Comparison of ENCODE assay signal across 13 cellular contexts in genomic region chr19:35905178-35905727, GRCh38. TPM values are rescaled to one million over a fixed set of nuclear protein-coding genes. Genes with fewer than 3 reads are reported as not detected.
DNase-seq lines count a peak whose midpoint lies in the region; ATAC-seq and TF ChIP-seq lines count a peak whose summit lies in the region.
"Had no signal": no experiment of that assay in that cellular context is flagged by ENCODE, and none has a peak within 500 bp of the region (broad histone marks: within the 10 kb centered on the region; RNA-seq: fewer than 3 reads in every experiment).

No MANE protein-coding gene starts in this region.

- H3K27me3 Mint-ChIP-seq in activated T-helper 17 cell treated with anti-CD3 and anti-CD28 coated beads, Interleukin-2, amount 50 U/mL, for 72 hours, result no peaks in the 10 kb centered on the region
- H3K27me3 Mint-ChIP-seq: activated CD8-positive, alpha-beta memory T cell treated with anti-CD3 and anti-CD28 coated beads, Interleukin-2, amount 10 ng/mL, durations not matched to agents 7 days and 5 days had no signal

- peaks cover 26% of the 10 kb centered on the region for H3K4me1 Mint-ChIP-seq in activated T-helper 17 cell treated with anti-CD3 and anti-CD28 coated beads, Interleukin-2, amount 50 U/mL, for 72 hours

- peak overlapping the region; percentile 64 for H3K27ac Mint-ChIP-seq in activated T-helper 17 cell treated with anti-CD3 and anti-CD28 coated beads, Interleukin-2, amount 50 U/mL, for 72 hours

- no peak for TF ChIP-seq POLR2A in upper lobe of left lung (IDR thresholded peaks at IDR 0.05)

- H3K27ac ChIP-seq in left ventricle myocardium inferior (replicated peaks) (peak overlapping the region; percentile 18), right atrium auricular region (peak overlapping the region in 1 of 2 donors; percentile 10), mesodermal cell (ENCODE audit: low read depth, low read length, severe bottlenecking) (peak overlapping the region; percentile 29), upper lobe of left lung (peak overlapping the region; percentile 50 to 93 (median 87))

- H3K27me3 ChIP-seq in left ventricle myocardium inferior (ENCODE audit: low read depth), result peaks cover 12% of the 10 kb centered on the region
- H3K27me3 ChIP-seq in right atrium auricular region, result no peaks in the 10 kb centered on the region
- no peaks in the 10 kb centered on the region for H3K27me3 ChIP-seq in upper lobe of left lung
- H3K27me3 ChIP-seq: BE2C had no signal

- H3K4me3 Mint-ChIP-seq in activated T-helper 17 cell treated with anti-CD3 and anti-CD28 coated beads, Interleukin-2, amount 50 U/mL, for 72 hours, result peak overlapping the region; percentile 81
- H3K4me3 Mint-ChIP-seq: activated CD8-positive, alpha-beta memory T cell treated with anti-CD3 and anti-CD28 coated beads, Interleukin-2, amount 10 ng/mL, durations not matched to agents 7 days and 5 days had no signal

- H3K9me3 Mint-ChIP-seq in activated T-helper 17 cell treated with anti-CD3 and anti-CD28 coated beads, Interleukin-2, amount 50 U/mL, for 72 hours, result no peaks in the 10 kb centered on the region

- peaks cover 6% of the 10 kb centered on the region for H3K4me1 ChIP-seq in left ventricle myocardium inferior
- H3K4me1 ChIP-seq in right atrium auricular region, result peaks cover 0 to 8% of the 10 kb centered on the region in 2 donors
- H3K4me1 ChIP-seq in mesodermal cell (ENCODE audit: control insufficient read depth, insufficient read depth, low read length, poor library complexity, severe bottlenecking), result peaks cover 24% of the 10 kb centered on the region
- peaks cover 16 to 40% (median 30%) of the 10 kb centered on the region in 4 donors for H3K4me1 ChIP-seq in upper lobe of left lung

- no peak for ATAC-seq in activated T-helper 17 cell treated with anti-CD3 and anti-CD28 coated beads, Interleukin-2, amount 50 U/mL, for 72 hours (replicated peaks)
- no peak for ATAC-seq in upper lobe of left lung (ENCODE audit: low FRiP score in 2 of 2)
- no peak for ATAC-seq in GM21367 (IDR thresholded peaks at IDR 0.05; ENCODE audit: unreplicated experiment)
- ATAC-seq: activated CD8-positive, alpha-beta memory T cell treated with anti-CD3 and anti-CD28 coated beads, Interleukin-2, amount 10 ng/mL, durations not matched to agents 7 days and 5 days had no signal

- TF ChIP-seq EP300 in upper lobe of left lung (IDR thresholded peaks at IDR 0.05), result no peak

- peaks cover 10% of the 10 kb centered on the region for H3K36me3 Mint-ChIP-seq in activated T-helper 17 cell treated with anti-CD3 and anti-CD28 coated beads, Interleukin-2, amount 50 U/mL, for 72 hours (ENCODE audit: low read depth)

- no peak overlapping the region for H3K4me3 ChIP-seq in left ventricle myocardium inferior
- no peak overlapping the region for H3K4me3 ChIP-seq in right atrium auricular region
- no peak overlapping the region for H3K4me3 ChIP-seq in mesodermal cell (ENCODE audit: extremely low read depth, insufficient read depth, low read length, poor library complexity, severe bottlenecking)
- H3K4me3 ChIP-seq in upper lobe of left lung, result no peak overlapping the region

- H3K36me3 ChIP-seq in left ventricle myocardium inferior (no peaks in the 10 kb centered on the region), right atrium auricular region (no peaks in the 10 kb centered on the region), mesodermal cell (ENCODE audit: control insufficient read depth, insufficient read depth, low read length) (no peaks in the 10 kb centered on the region), upper lobe of left lung (no peaks in the 10 kb centered on the region)
- H3K36me3 ChIP-seq: BE2C had no signal

- no peak for TF ChIP-seq CTCF in left ventricle myocardium inferior (IDR thresholded peaks at IDR 0.05; ENCODE audit: borderline replicate concordance)
- no peak for TF ChIP-seq CTCF in right atrium auricular region (IDR thresholded peaks at IDR 0.05)
- TF ChIP-seq CTCF in upper lobe of left lung (IDR thresholded peaks at IDR 0.05), result no peak

- DNase-seq in left ventricle myocardium inferior (no peak), right atrium auricular region (ENCODE audit: low spot score) (no peak), upper lobe of left lung (no peak), SW480 (ENCODE audit: low spot score) (no peak), DMS53 treated with DMSO at 0.1 percent for 48 hours (lab: John Stamatoyannopoulos, UW; ENCODE audit: unreplicated experiment) (no peak)
- DNase-seq: activated CD8-positive, alpha-beta memory T cell treated with anti-CD3 and anti-CD28 coated beads, Interleukin-2, amount 10 ng/mL, durations not matched to agents 7 days and 5 days; BE2C; NCI-H1694; NCI-H82 had no signal

- 67% methylated on average over 2 of the region's 6 CpGs; no CpG with 5 or more reads in 1 of the 2 experiments for WGBS in mesodermal cell (ENCODE audit: insufficient coverage in 2 of 2), 2 experiments
- 69 to 75% methylated on average over 6 of the region's 6 CpGs for WGBS in upper lobe of left lung, 2 donors

- intact Hi-C loops in left ventricle myocardium inferior (cut with micrococcal nuclease), result no loop called here

- H3K9me3 ChIP-seq in left ventricle myocardium inferior (replicated peaks), result no peaks in the 10 kb centered on the region
- no peaks in the 10 kb centered on the region for H3K9me3 ChIP-seq in right atrium auricular region
- H3K9me3 ChIP-seq in mesodermal cell (ENCODE audit: control insufficient read depth, low read length), result no peaks in the 10 kb centered on the region
- H3K9me3 ChIP-seq in upper lobe of left lung, result no peaks in the 10 kb centered on the region
- H3K9me3 ChIP-seq: BE2C had no signal

RNA-seq across cellular contexts. Expression of gene TYROBP, which starts 2.8 kb away (rescaled TPM):
- total RNA-seq in left ventricle myocardium inferior (26.2 TPM), right atrium auricular region (10 to 100 TPM; 26.1 to 85.4 TPM), upper lobe of left lung (100 to 1,000 TPM; 131 to 532 (median 345) TPM)
- total RNA-seq in activated T-helper 17 cell treated with anti-CD3 and anti-CD28 coated beads, Interleukin-2, amount 50 U/mL, for 72 hours, result not detected
- polyA plus RNA-seq in mesodermal cell (2013, experiment 1 of 2), result 0.70 TPM
- 0.76 TPM for polyA plus RNA-seq in mesodermal cell (2013, experiment 2 of 2)
- total RNA-seq: myocyte had no signal

RNA-seq across cellular contexts. Expression of gene HCST, which starts 2.9 kb away (rescaled TPM):
- total RNA-seq in left ventricle myocardium inferior, result 2.3 TPM
- total RNA-seq in right atrium auricular region, result 1 to 10 TPM in 1 of 2 donors, not detected in 1; 3.3 TPM
- total RNA-seq in activated T-helper 17 cell treated with anti-CD3 and anti-CD28 coated beads, Interleukin-2, amount 50 U/mL, for 72 hours, result 10 to 100 TPM; 45.5 to 47.6 TPM
- 1.1 TPM for polyA plus RNA-seq in mesodermal cell (2013, experiment 1 of 2)
- 1.2 TPM for polyA plus RNA-seq in mesodermal cell (2013, experiment 2 of 2)
- 10 to 100 TPM in 5 of 6 donors, not detected in 1; 10.2 to 40.8 (median 19.9) TPM for total RNA-seq in upper lobe of left lung
- total RNA-seq: myocyte had no signal

RNA-seq across cellular contexts. Expression of gene NFKBID, which starts 4.9 kb away (rescaled TPM):
- total RNA-seq in left ventricle myocardium inferior, result 2.3 TPM
- 1 to 10 TPM; 1.3 to 2.1 TPM for total RNA-seq in right atrium auricular region
- 100 to 1,000 TPM in 1 of 2 donors, 10 to 100 TPM in 1; 35.8 to 113 TPM for total RNA-seq in activated T-helper 17 cell treated with anti-CD3 and anti-CD28 coated beads, Interleukin-2, amount 50 U/mL, for 72 hours
- polyA plus RNA-seq in mesodermal cell (2013, experiment 1 of 2), result 5.4 TPM
- 7.5 TPM for polyA plus RNA-seq in mesodermal cell (2013, experiment 2 of 2)
- 10 to 100 TPM in 5 of 6 donors, 1 to 10 TPM in 1; 8.8 to 65.0 (median 23.6) TPM for total RNA-seq in upper lobe of left lung

RNA-seq across cellular contexts. Expression of gene LRFN3, which starts 30.9 kb away (rescaled TPM):
- total RNA-seq in left ventricle myocardium inferior (7.1 TPM), right atrium auricular region (10 to 100 TPM; 10.5 to 13.1 TPM), upper lobe of left lung (10 to 100 TPM in 4 of 6 donors, 1 to 10 TPM in 2; 6.3 to 17.2 (median 11.8) TPM)
- 10 to 100 TPM in 1 of 2 donors, 1 to 10 TPM in 1; 9.8 to 15.1 TPM for total RNA-seq in activated T-helper 17 cell treated with anti-CD3 and anti-CD28 coated beads, Interleukin-2, amount 50 U/mL, for 72 hours
- 23.4 TPM for polyA plus RNA-seq in mesodermal cell (2013, experiment 1 of 2)
- polyA plus RNA-seq in mesodermal cell (2013, experiment 2 of 2), result 18.7 TPM

RNA-seq across cellular contexts. Expression of gene APLP1, which starts 36.9 kb away (rescaled TPM):
- total RNA-seq in left ventricle myocardium inferior (23.9 TPM), right atrium auricular region (10 to 100 TPM; 17.5 to 33.6 TPM), upper lobe of left lung (10 to 100 TPM in 1 of 6 donors, 1 to 10 TPM in 4, not detected in 1; 1.5 to 22.8 (median 5.2) TPM)
- 1 to 10 TPM; 2.3 to 2.6 TPM for total RNA-seq in activated T-helper 17 cell treated with anti-CD3 and anti-CD28 coated beads, Interleukin-2, amount 50 U/mL, for 72 hours
- 120 TPM for polyA plus RNA-seq in mesodermal cell (2013, experiment 1 of 2)
- 84.8 TPM for polyA plus RNA-seq in mesodermal cell (2013, experiment 2 of 2)

Comparison
In these comparisons a context has a peak if more than half of its experiments do, and no peak if none do; other contexts are left out.
1. RNA of gene TYROBP, which starts 2.8 kb away (total RNA-seq): 131 to 532 TPM in upper lobe of left lung, 26.1 to 85.4 TPM in right atrium auricular region and 26.2 TPM in left ventricle myocardium inferior (single experiment); not detected in activated T-helper 17 cell treated with anti-CD3 and anti-CD28 coated beads, Interleukin-2, amount 50 U/mL, for 72 hours; every median in the first group is over 10 times any median in the second.